In the genomic region with DNA sequence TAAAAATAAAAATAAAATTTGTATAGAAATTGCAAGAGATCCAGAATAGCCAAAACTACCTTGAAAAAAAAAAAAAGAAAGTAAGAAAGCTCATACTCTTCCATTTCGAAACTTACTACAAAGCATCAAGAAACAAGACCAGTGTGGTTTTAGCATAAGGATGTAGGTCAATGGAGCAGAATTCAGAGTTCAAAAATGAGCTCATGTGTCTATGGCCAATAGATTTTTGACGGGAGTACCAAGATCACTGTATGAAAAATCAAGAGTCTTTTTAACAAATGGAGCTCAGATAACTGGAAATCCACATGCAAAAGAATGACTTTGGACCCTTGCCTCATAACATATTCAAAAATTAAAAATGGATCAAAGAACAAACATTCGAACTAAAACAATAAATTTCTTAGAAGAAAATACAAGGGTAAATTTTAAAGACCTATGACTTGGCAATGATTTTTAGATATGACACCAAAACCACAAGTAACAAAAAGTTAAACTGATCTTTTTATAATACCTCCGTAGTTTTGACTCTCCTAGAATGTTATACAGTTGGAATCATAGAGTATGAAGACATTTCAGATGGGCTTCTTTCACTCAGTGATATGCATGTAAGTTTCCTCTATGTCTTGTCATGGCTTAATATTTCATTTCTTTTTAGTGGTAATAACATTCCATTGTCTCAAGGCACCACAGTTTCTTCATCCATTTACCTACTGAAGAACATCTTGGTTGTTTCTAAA, we compare ENCODE assay signal across 24 cellular contexts. TPM values are rescaled to one million over a fixed set of nuclear protein-coding genes. Genes with fewer than 3 reads are reported as not detected.
A peak's percentile ranks its signal among the peaks of the same experiment; 100 is the strongest.
DNase-seq lines count a peak whose midpoint lies in the region; ATAC-seq, FAIRE-seq and TF ChIP-seq lines count a peak whose summit lies in the region.
"Had no signal": no experiment of that assay in that cellular context is flagged by ENCODE, and none has a peak within 500 bp of the region (broad histone marks: within the 10 kb centered on the region; RNA-seq: fewer than 3 reads in every experiment).

No MANE protein-coding gene starts in this region.

- peak overlapping the region; percentile 35 for H3K4me3 Mint-ChIP-seq in activated naive CD4-positive, alpha-beta T cell treated with anti-CD3 and anti-CD28 coated beads for 36 hours
- H3K4me3 Mint-ChIP-seq: H9 had no signal

- FAIRE-seq in pancreas (lab: Jason Lieb, UNC), result no peak
- FAIRE-seq: urothelium cell line had no signal

- CTCF ChIA-PET in activated naive CD4-positive, alpha-beta T cell treated with anti-CD3 and anti-CD28 coated beads for 36 hours (lab: Charles Lee), result interaction anchor here (0.6 to 0.9 kb wide), 3 partner anchors 22 to 127 kb away, joined by 3 read pairs; no protein-coding TSS in a partner anchor

- peaks cover 66% of the 10 kb centered on the region for H3K4me1 Mint-ChIP-seq in activated naive CD4-positive, alpha-beta T cell treated with anti-CD3 and anti-CD28 coated beads for 36 hours (ENCODE audit: low read depth)

- no peaks in the 10 kb centered on the region for H3K4me1 ChIP-seq in pancreas

- intact Hi-C loops in activated naive CD4-positive, alpha-beta T cell treated with anti-CD3 and anti-CD28 coated beads for 36 hours (cut with micrococcal nuclease), result loop anchor here (2.0 kb wide), 1 partner anchor 64 kb away; no protein-coding TSS in a partner anchor
- intact Hi-C loops in left colon (cut with DNase I, micrococcal nuclease) (no loop called here), pancreas (cut with DNase I) (no loop called here)

- 66 to 81% methylated on average over 4 of the region's 4 CpGs for WGBS in pancreas, 2 donors

- H3K27ac ChIP-seq in pancreas, result no peak overlapping the region
- H3K27ac ChIP-seq: cardiac muscle cell, esophagus squamous epithelium, left ventricle myocardium inferior, ovary had no signal

- H3K9me3 ChIP-seq in pancreas, result no peaks in the 10 kb centered on the region
- H3K9me3 ChIP-seq: esophagus squamous epithelium, left ventricle myocardium inferior, ovary had no signal

- no peaks in the 10 kb centered on the region for H3K27me3 Mint-ChIP-seq in activated naive CD4-positive, alpha-beta T cell treated with anti-CD3 and anti-CD28 coated beads for 36 hours (ENCODE audit: low read depth)

- no peaks in the 10 kb centered on the region for H3K36me3 ChIP-seq in pancreas
- H3K36me3 ChIP-seq: cardiac muscle cell, esophagus squamous epithelium, left ventricle myocardium inferior, ovary had no signal

- TF ChIP-seq CTCF in choroid plexus epithelial cell (conservative IDR thresholded peaks at IDR 0.05; ENCODE audit: low read depth, low read length) (no peak), pancreas (IDR thresholded peaks at IDR 0.05) (no peak)

- H3K27ac Mint-ChIP-seq in activated naive CD4-positive, alpha-beta T cell treated with anti-CD3 and anti-CD28 coated beads for 36 hours, result peak overlapping the region; percentile 56
- H3K27ac Mint-ChIP-seq: H9 had no signal

- ATAC-seq in stimulated activated naive CD8-positive, alpha-beta T cell treated with anti-CD3 and anti-CD28 coated beads, Interleukin-15, Interleukin-2, amounts not matched to agents 100 U/mL and 50 U/mL, for 24 hours, result peak; percentile 72
- ATAC-seq in left colon, result no peak
- no peak for ATAC-seq in pancreas
- ATAC-seq: PC-3 had no signal

- H3K27me3 ChIP-seq in pancreas, result no peaks in the 10 kb centered on the region
- H3K27me3 ChIP-seq: cardiac muscle cell, esophagus squamous epithelium, ovary had no signal

- H3K4me3 ChIP-seq in choroid plexus epithelial cell (ENCODE audit: low read depth, low read length) (no peak overlapping the region), pancreas (no peak overlapping the region)
- H3K4me3 ChIP-seq: cardiac muscle cell, esophagus squamous epithelium, left ventricle myocardium inferior, ovary had no signal

- DNase-seq in activated naive CD4-positive, alpha-beta T cell treated with anti-CD3 and anti-CD28 coated beads for 36 hours, result no peak
- no peak for DNase-seq in activated naive CD4-positive, alpha-beta T cell treated with Interleukin-2 at 50 U/mL for 16 hours
- DNase-seq in OCI-M1 (lab: John Stamatoyannopoulos, UW) (peak; percentile 29), choroid plexus epithelial cell (ENCODE audit: low read depth) (peak; percentile 40), left colon (no peak), pancreas (no peak)
- no peak for DNase-seq in stimulated activated naive CD8-positive, alpha-beta T cell treated with anti-CD3 and anti-CD28 coated beads, Interleukin-15, Interleukin-2, amounts not matched to agents 100 U/mL and 50 U/mL, for 24 hours
- DNase-seq in stimulated activated CD4-positive, alpha-beta T cell treated with anti-CD3 and anti-CD28 coated beads, Interleukin-4, amount 100 ng/mL, for 1 hour, result no peak
- DNase-seq: ACHN; activated CD4-positive, CD25-positive, alpha-beta regulatory T cell; amniotic stem cell; effector CD4-positive, alpha-beta T cell; esophagus squamous epithelium; H9; Kasumi-1; left ventricle myocardium inferior; NCI-H2107; NCI-H524 treated with DMSO at 0.1 percent for 48 hours; ovary; SIG-M5; stimulated activated CD4-positive, alpha-beta T cell treated with anti-CD3 and anti-CD28 coated beads, Interleukin-2, amount 100 ng/mL, for 24 hours had no signal

- peaks cover 1% of the 10 kb centered on the region for H3K36me3 Mint-ChIP-seq in activated naive CD4-positive, alpha-beta T cell treated with anti-CD3 and anti-CD28 coated beads for 36 hours (ENCODE audit: low read depth)

- H3K9me3 Mint-ChIP-seq in activated naive CD4-positive, alpha-beta T cell treated with anti-CD3 and anti-CD28 coated beads for 36 hours, result no peaks in the 10 kb centered on the region
- H3K9me3 Mint-ChIP-seq: H9 had no signal

RNA-seq across cellular contexts. Expression of gene KLF12, which starts 43.2 kb away (rescaled TPM):
- total RNA-seq in activated naive CD4-positive, alpha-beta T cell treated with anti-CD3 and anti-CD28 coated beads for 36 hours, result 10 to 100 TPM; 19.4 to 19.9 TPM
- total RNA-seq in left colon, result 1 to 10 TPM; 7.9 to 9.5 TPM
- total RNA-seq in pancreas, result 1 to 10 TPM in 4 of 6 donors, under 1 TPM in 2; 0.82 to 5.2 (median 1.7) TPM
- 1 to 10 TPM in 1 of 2 donors, under 1 TPM in 1; 0.46 to 1.5 TPM for polyA plus RNA-seq in pancreas

Comparison
In these comparisons a context has a peak if more than half of its experiments do, and no peak if none do; other contexts are left out.
1. DNase-seq: peak in OCI-M1 (single experiment) and choroid plexus epithelial cell (single experiment); none in activated naive CD4-positive, alpha-beta T cell treated with anti-CD3 and anti-CD28 coated beads for 36 hours (single experiment), activated naive CD4-positive, alpha-beta T cell treated with Interleukin-2 at 50 U/mL for 16 hours (single experiment), stimulated activated naive CD8-positive, alpha-beta T cell treated with anti-CD3 and anti-CD28 coated beads, Interleukin-15, Interleukin-2, amounts not matched to agents 100 U/mL and 50 U/mL, for 24 hours (single experiment), left colon (0 of 2), stimulated activated CD4-positive, alpha-beta T cell treated with anti-CD3 and anti-CD28 coated beads, Interleukin-4, amount 100 ng/mL, for 1 hour (single experiment) and pancreas (0 of 6).